ENCODE assay signal across 12 cellular contexts in the genomic region with DNA sequence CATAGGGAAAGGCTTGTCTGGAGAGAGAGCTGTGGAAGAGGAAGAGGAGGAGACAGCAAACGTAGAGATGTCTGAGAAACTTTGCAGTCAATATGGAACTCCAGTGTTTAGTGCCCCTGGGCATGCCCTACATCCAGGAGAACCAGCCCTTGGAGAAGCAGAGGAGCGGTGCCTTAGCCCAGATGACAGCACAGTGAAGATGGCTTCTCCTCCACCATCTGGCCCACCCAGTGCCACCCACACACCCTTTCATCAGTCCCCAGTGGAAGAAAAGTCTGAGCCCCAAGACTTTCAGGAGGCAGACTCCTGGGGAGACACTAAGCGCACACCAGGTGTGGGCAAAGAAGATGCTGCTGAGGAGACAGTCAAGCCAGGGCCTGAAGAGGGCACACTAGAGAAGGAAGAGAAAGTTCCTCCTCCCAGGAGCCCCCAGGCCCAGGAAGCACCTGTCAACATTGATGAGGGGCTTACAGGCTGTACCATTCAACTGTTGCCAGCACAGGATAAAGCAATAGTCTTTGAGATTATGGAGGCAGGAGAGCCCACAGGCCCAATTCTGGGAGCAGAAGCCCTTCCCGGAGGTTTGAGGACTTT.
DNase-seq lines count a peak whose midpoint lies in the region; ATAC-seq and TF ChIP-seq lines count a peak whose summit lies in the region.
"Had no signal": no experiment of that assay in that cellular context is flagged by ENCODE, and none has a peak within 500 bp of the region (broad histone marks: within the 10 kb centered on the region; RNA-seq: fewer than 3 reads in every experiment).

No MANE protein-coding gene starts in this region.

- no peaks in the 10 kb centered on the region for H3K27me3 ChIP-seq in BLaER1 treated with 17β-estradiol and CSF1 and Interleukin-3, amounts not matched to agents 10 nM and 100 nM
- H3K27me3 ChIP-seq in DOHH2 (ENCODE audit: control insufficient read depth, low read length), result no peaks in the 10 kb centered on the region

- ATAC-seq in GM19455 (IDR thresholded peaks at IDR 0.05; ENCODE audit: unreplicated experiment), result no peak
- no peak for ATAC-seq in HG02642 (IDR thresholded peaks at IDR 0.05; ENCODE audit: poor library complexity, unreplicated experiment)

- H3K9me3 ChIP-seq in BLaER1 treated with 17β-estradiol and CSF1 and Interleukin-3, amounts not matched to agents 10 nM and 100 nM (replicated peaks in 1 of 11), result peaks cover 0 to 40% (median 20%) of the 10 kb centered on the region in 11 experiments; a peak in 10 of 22 replicates
- H3K9me3 ChIP-seq in DOHH2 (ENCODE audit: control insufficient read depth, insufficient read depth, low read length), result no peaks in the 10 kb centered on the region

- DNase-seq in NAMALWA (ENCODE audit: low spot score), result peak; percentile 41
- DNase-seq in coronary artery (ENCODE audit: low spot score), result peak; percentile 55
- no peak for DNase-seq in ACHN
- DNase-seq: GOT3, Kasumi-1, NCI-H1436, NCI-H2029 treated with DMSO at 0.1 percent for 48 hours, NCI-H510A treated with DMSO at 0.1 percent for 48 hours had no signal

- peaks cover 29 to 90% (median 86%) of the 10 kb centered on the region in 11 experiments; a peak in 21 of 22 replicates for H3K36me3 ChIP-seq in BLaER1 treated with 17β-estradiol and CSF1 and Interleukin-3, amounts not matched to agents 10 nM and 100 nM
- H3K36me3 ChIP-seq in DOHH2 (ENCODE audit: control insufficient read depth, low read length), result no peaks in the 10 kb centered on the region

- peak overlapping the region in 8 of 11 experiments; percentile 16 to 75 (median 49); a peak in 13 of 22 replicates for H3K4me2 ChIP-seq in BLaER1 treated with 17β-estradiol and CSF1 and Interleukin-3, amounts not matched to agents 10 nM and 100 nM
- no peak overlapping the region for H3K4me2 ChIP-seq in DOHH2 (ENCODE audit: low read length)

- peaks cover 14 to 49% (median 40%) of the 10 kb centered on the region in 10 experiments for H3K4me1 ChIP-seq in BLaER1 treated with 17β-estradiol and CSF1 and Interleukin-3, amounts not matched to agents 10 nM and 100 nM
- H3K4me1 ChIP-seq in DOHH2 (ENCODE audit: control insufficient read depth, low read length), result peaks cover 12% of the 10 kb centered on the region

- no peaks in the 10 kb centered on the region for H3K79me2 ChIP-seq in DOHH2 (ENCODE audit: control insufficient read depth, low read length)

- peak; percentile 41 for TF ChIP-seq CTCF in DOHH2 (IDR thresholded peaks at IDR 0.05; ENCODE audit: low read depth, low read length, poor library complexity, severe bottlenecking)
- no peak for TF ChIP-seq CTCF in coronary artery (IDR thresholded peaks at IDR 0.05)

- H3K4me3 ChIP-seq in BLaER1 treated with 17β-estradiol and CSF1 and Interleukin-3, amounts not matched to agents 10 nM and 100 nM, result no peak overlapping the region
- H3K4me3 ChIP-seq in DOHH2 (ENCODE audit: low read length) (no peak overlapping the region), coronary artery (no peak overlapping the region)

- H3K27ac ChIP-seq in BLaER1 treated with 17β-estradiol and CSF1 and Interleukin-3, amounts not matched to agents 10 nM and 100 nM, result peak overlapping the region in 4 of 11 experiments; percentile 41 to 48 (median 45); a peak in 7 of 22 replicates
- H3K27ac ChIP-seq in DOHH2 (ENCODE audit: low read depth, low read length), result no peak overlapping the region
- no peak overlapping the region for H3K27ac ChIP-seq in coronary artery

- no peaks in the 10 kb centered on the region for H3F3A ChIP-seq in DOHH2 (ENCODE audit: control insufficient read depth, insufficient read depth)

- in situ Hi-C loops in ACHN (cut with HindIII; ENCODE audit: low pct_ligation_motif_present, low pct_unique_long_range_greater_than_20kb, low sequenced_read_pairs), result no loop called here

- peak overlapping the region in 2 of 11 experiments; percentile 3 to 29; a peak in 1 of 22 replicates for H3K9ac ChIP-seq in BLaER1 treated with 17β-estradiol and CSF1 and Interleukin-3, amounts not matched to agents 10 nM and 100 nM

- H3K9me2 ChIP-seq in DOHH2 (replicated peaks; ENCODE audit: control insufficient read depth, low read length), result no peaks in the 10 kb centered on the region

- H4K20me1 ChIP-seq in BLaER1 treated with 17β-estradiol and CSF1 and Interleukin-3, amounts not matched to agents 10 nM and 100 nM, result peaks cover 0 to 77% (median 4%) of the 10 kb centered on the region in 11 experiments; a peak in 7 of 22 replicates
- H4K20me1 ChIP-seq in DOHH2 (ENCODE audit: control insufficient read depth, insufficient read depth, low read depth, low read length), result no peaks in the 10 kb centered on the region
